1 cellular context compared by ENCODE assay signal in genomic region chr2:43636153-43636552, GRCh38. TPM values are rescaled to one million over a fixed set of nuclear protein-coding genes. Genes with fewer than 3 reads are reported as not detected.
"Had no signal": no experiment of that assay in that cellular context is flagged by ENCODE, and none has a peak within 500 bp of the region (broad histone marks: within the 10 kb centered on the region; RNA-seq: fewer than 3 reads in every experiment).

No MANE protein-coding gene starts in this region.

RNA-seq across cellular contexts. Expression of gene C1GALT1C1L, which starts 40.1 kb away (rescaled TPM):
- total RNA-seq: left lobe of liver had no signal
